15 cellular contexts compared by ENCODE assay signal in genomic region chr6:228881-229651, GRCh38.
DNase-seq lines count a peak whose midpoint lies in the region; ATAC-seq and TF ChIP-seq lines count a peak whose summit lies in the region.
"Had no signal": no experiment of that assay in that cellular context is flagged by ENCODE, and none has a peak within 500 bp of the region (broad histone marks: within the 10 kb centered on the region; RNA-seq: fewer than 3 reads in every experiment).

No MANE protein-coding gene starts in this region.

- ATAC-seq in GM18505 (IDR thresholded peaks at IDR 0.05; ENCODE audit: unreplicated experiment) (peak; percentile 30), GM19452 (IDR thresholded peaks at IDR 0.05; ENCODE audit: unreplicated experiment) (peak; percentile 35), HG02938 (IDR thresholded peaks at IDR 0.05; ENCODE audit: unreplicated experiment) (peak; percentile 36), GM21619 (IDR thresholded peaks at IDR 0.05; ENCODE audit: unreplicated experiment) (no peak)
- ATAC-seq: left colon had no signal

- H3K4me1 ChIP-seq in OCI-LY3 (ENCODE audit: low read length): peaks cover 94% of the 10 kb centered on the region
- H3K4me1 ChIP-seq: parathyroid adenoma had no signal

- H3K79me2 ChIP-seq in OCI-LY3 (ENCODE audit: low read length): peaks cover 18% of the 10 kb centered on the region
- H3K79me2 ChIP-seq: parathyroid adenoma had no signal

- H3K9me3 ChIP-seq in OCI-LY3 (ENCODE audit: insufficient read depth, low read length): no peaks in the 10 kb centered on the region
- H3K9me3 ChIP-seq: thoracic aorta had no signal

- H3K27me3 ChIP-seq in OCI-LY3 (ENCODE audit: low read depth, low read length): no peaks in the 10 kb centered on the region

- DNase-seq in stimulated activated naive CD4-positive, alpha-beta T cell treated with Interleukin-2 at 50 U/mL for 16 hours (lab: John Stamatoyannopoulos, UW): no peak
- DNase-seq in coronary artery (ENCODE audit: low spot score) (no peak), epidermal melanocyte (ENCODE audit: insufficient read length, low spot score) (no peak)
- DNase-seq: cortex of kidney, foreskin melanocyte, left colon, NCI-H2029, PC-9 had no signal

- H3K36me3 ChIP-seq in OCI-LY3 (replicated peaks; ENCODE audit: low read depth, low read length): no peaks in the 10 kb centered on the region
- H3K36me3 ChIP-seq: thoracic aorta had no signal

- no peaks in the 10 kb centered on the region for H4K20me1 ChIP-seq in OCI-LY3 (ENCODE audit: insufficient read depth, low read length)

- peak; percentile 42 for TF ChIP-seq POLR2A in GM18505 (IDR thresholded peaks at IDR 0.05; ENCODE audit: borderline replicate concordance, extremely low read depth, insufficient read depth, insufficient read length)

- peak overlapping the region; percentile 37 for H3K4me3 ChIP-seq in OCI-LY3 (ENCODE audit: low read length)
- H3K4me3 ChIP-seq in coronary artery: no peak overlapping the region
- H3K4me3 ChIP-seq: PC-9, thoracic aorta had no signal

- TF ChIP-seq CTCF in OCI-LY3 (IDR thresholded peaks at IDR 0.05; ENCODE audit: low read depth, low read length) (no peak), coronary artery (IDR thresholded peaks at IDR 0.05) (no peak)

- no peak overlapping the region for H2AFZ ChIP-seq in OCI-LY3 (ENCODE audit: low read depth, low read length)
- H2AFZ ChIP-seq: parathyroid adenoma, PC-9 had no signal

- H3K27ac ChIP-seq in OCI-LY3 (ENCODE audit: low read length) (peak overlapping the region; percentile 100), coronary artery (no peak overlapping the region)
- H3K27ac ChIP-seq: parathyroid adenoma, PC-9, thoracic aorta had no signal

- peak overlapping the region; percentile 71 for H3K4me2 ChIP-seq in OCI-LY3 (ENCODE audit: low read length)
- H3K4me2 ChIP-seq: PC-9 had no signal

- H3K9ac ChIP-seq in OCI-LY3 (ENCODE audit: low read length): peak overlapping the region; percentile 98
- H3K9ac ChIP-seq: parathyroid adenoma had no signal
